ENCODE assay signal across 8 cellular contexts in genomic region chr17:18033442-18034099, GRCh38. TPM values are rescaled to one million over a fixed set of nuclear protein-coding genes. Genes with fewer than 3 reads are reported as not detected.
DNase-seq lines count a peak whose midpoint lies in the region; ATAC-seq, FAIRE-seq and TF ChIP-seq lines count a peak whose summit lies in the region.

No MANE protein-coding gene starts in this region.

- no peak overlapping the region for H2BK120ac ChIP-seq in H1 (replicated peaks; ENCODE audit: low read depth, low read length)
- no peak overlapping the region for H2BK120ac ChIP-seq in mesenchymal stem cell (ENCODE audit: low read depth, low read length)

- H3K27ac ChIP-seq in VCaP (no peak overlapping the region), H1 (ENCODE audit: low read depth, low read length) (no peak overlapping the region), mesenchymal stem cell (ENCODE audit: low read length, poor library complexity, severe bottlenecking) (no peak overlapping the region), thoracic aorta (no peak overlapping the region)

- H3K23ac ChIP-seq in H1 (ENCODE audit: insufficient read length) (no peak overlapping the region), mesenchymal stem cell (ENCODE audit: low read length in 2 of 2) (no peak overlapping the region)

- no peak for TF ChIP-seq POLR2A in H1 (IDR thresholded peaks at IDR 0.05; ENCODE audit: control extremely low read depth in 1 of 2, low read depth in 2 of 2, low read length in 2 of 2)

- H3K79me2 ChIP-seq in H1 (ENCODE audit: control insufficient read depth in 1 of 2, insufficient read depth in 2 of 2, low read length in 2 of 2): peaks cover 0 to 9% of the 10 kb centered on the region in 2 experiments; a peak in 1 of 4 replicates

- no peak overlapping the region for H3K14ac ChIP-seq in H1 (ENCODE audit: insufficient read length)
- H3K14ac ChIP-seq in mesenchymal stem cell (ENCODE audit: low read length in 2 of 2): no peak overlapping the region

- H3K4me1 ChIP-seq in H1 (replicated peaks in 1 of 4; ENCODE audit: control insufficient read depth in 3 of 4, insufficient read depth in 4 of 4, low read length in 3 of 4) (peaks cover 0 to 3% (median 0%) of the 10 kb centered on the region in 4 experiments; a peak in 2 of 7 replicates), mesenchymal stem cell (ENCODE audit: control insufficient read depth, insufficient read depth, low read depth, low read length) (peaks cover 8% of the 10 kb centered on the region), thoracic aorta (ENCODE audit: control insufficient read depth in 1 of 2, low read depth in 2 of 2) (peaks cover 8 to 16% of the 10 kb centered on the region in 2 donors)

- H3K4me2 ChIP-seq in H1 (ENCODE audit: insufficient read depth in 1 of 2, low read depth in 2 of 2, low read length in 2 of 2): no peak overlapping the region
- no peak overlapping the region for H3K4me2 ChIP-seq in mesenchymal stem cell (ENCODE audit: low read length, poor library complexity, severe bottlenecking)

- H3K23me2 ChIP-seq in H1 (ENCODE audit: low read depth, low read length): peaks cover 2% of the 10 kb centered on the region; the same call in 1 of the 2 replicates

- peaks cover 0 to 3% of the 10 kb centered on the region in 2 experiments for H4K20me1 ChIP-seq in H1 (replicated peaks in 1 of 2; ENCODE audit: control insufficient read depth in 1 of 2, insufficient read depth in 2 of 2, low read length in 2 of 2)

- H4K8ac ChIP-seq in H1 (ENCODE audit: extremely low read depth, insufficient read depth, low read length) (no peak overlapping the region), mesenchymal stem cell (ENCODE audit: low read length) (no peak overlapping the region)

- DNase-seq in AG10803 (ENCODE audit: low read depth) (peak; percentile 87), NCI-H226 (peak; percentile 63), H1 (ENCODE audit: low read depth in 1 of 2, low spot score in 2 of 2) (peak in 1 of 2 experiments; percentile 13), mesenchymal stem cell (peak; percentile 88), thoracic aorta (ENCODE audit: low spot score) (no peak)

- no peak for TF ChIP-seq EP300 in H1 (IDR thresholded peaks at IDR 0.05; ENCODE audit: borderline replicate concordance in 1 of 2, low read depth in 2 of 2, low read length in 2 of 2)

- H4K5ac ChIP-seq in H1 (ENCODE audit: insufficient read length, low read depth, low read length): no peak overlapping the region

- H3K36me3 ChIP-seq in H1 (ENCODE audit: control insufficient read depth in 2 of 4, insufficient read depth in 4 of 4, low read length in 3 of 4) (no peaks in the 10 kb centered on the region), mesenchymal stem cell (ENCODE audit: control insufficient read depth in 1 of 2, insufficient read depth in 2 of 2, low read depth in 1 of 2, low read length in 2 of 2) (no peaks in the 10 kb centered on the region), thoracic aorta (no peaks in the 10 kb centered on the region)

- H3K56ac ChIP-seq in H1 (replicated peaks; ENCODE audit: insufficient read length, low read depth, low read length): no peak overlapping the region

- no peaks in the 10 kb centered on the region for H3K27me3 ChIP-seq in H1 (replicated peaks in 1 of 4; ENCODE audit: control insufficient read depth in 3 of 4, extremely low read depth in 1 of 4, insufficient read depth in 3 of 4, low read length in 3 of 4)
- H3K27me3 ChIP-seq in mesenchymal stem cell (ENCODE audit: control insufficient read depth in 1 of 2, insufficient read depth in 1 of 2, low read length in 2 of 2): no peaks in the 10 kb centered on the region
- no peaks in the 10 kb centered on the region for H3K27me3 ChIP-seq in thoracic aorta (replicated peaks; ENCODE audit: insufficient read depth)

- H3K18ac ChIP-seq in H1 (ENCODE audit: extremely low read depth, low read length) (no peak overlapping the region), mesenchymal stem cell (ENCODE audit: low read depth in 1 of 2, low read length in 2 of 2) (no peak overlapping the region)

- H3K9me3 ChIP-seq in H1 (ENCODE audit: insufficient read depth in 2 of 2, low read depth in 1 of 2, low read length in 1 of 2) (no peaks in the 10 kb centered on the region), mesenchymal stem cell (ENCODE audit: control insufficient read depth, low read length) (no peaks in the 10 kb centered on the region), thoracic aorta (no peaks in the 10 kb centered on the region)

- TF ChIP-seq RAD21 in H1 (IDR thresholded peaks at IDR 0.05 in 1 of 2, conservative IDR thresholded peaks at IDR 0.05 in 1 of 2; ENCODE audit: low read depth in 2 of 2, low read length in 2 of 2): peak; percentile 88

- H4K91ac ChIP-seq in H1 (replicated peaks; ENCODE audit: insufficient read length, low read length): no peak overlapping the region
- H4K91ac ChIP-seq in mesenchymal stem cell (ENCODE audit: low read length): no peak overlapping the region

- TF ChIP-seq CTCF in AG10803 (conservative IDR thresholded peaks at IDR 0.05; ENCODE audit: low read length) (peak; percentile 66), VCaP (conservative IDR thresholded peaks at IDR 0.05) (peak; percentile 75), H1 (IDR thresholded peaks at IDR 0.05; ENCODE audit: control extremely low read depth in 1 of 3, insufficient read depth in 1 of 3, low read depth in 1 of 3, low read length in 3 of 3) (peak in 2 of 3 experiments; percentile 60 to 69; a peak in 3 of 4 replicates), thoracic aorta (IDR thresholded peaks at IDR 0.05) (peak; percentile 52)

- H2BK5ac ChIP-seq in H1 (ENCODE audit: low read depth, low read length) (no peak overlapping the region), mesenchymal stem cell (ENCODE audit: low read depth, low read length, poor library complexity, severe bottlenecking) (no peak overlapping the region)

- FAIRE-seq in H1 (lab: Jason Lieb, UNC): peak; percentile 81

- ATAC-seq in GM18517 (IDR thresholded peaks at IDR 0.05; ENCODE audit: unreplicated experiment) (peak; percentile 66), HG03159 (IDR thresholded peaks at IDR 0.05; ENCODE audit: unreplicated experiment) (peak; percentile 65), thoracic aorta (ENCODE audit: insufficient number of reproducible peaks, low FRiP score, low read depth) (peak; percentile 53)

- H3K4ac ChIP-seq in H1 (replicated peaks; ENCODE audit: insufficient read length, low read depth, low read length) (no peak overlapping the region), mesenchymal stem cell (ENCODE audit: low read depth in 1 of 2, low read length in 2 of 2) (no peak overlapping the region)

- H2BK12ac ChIP-seq in H1 (ENCODE audit: low read depth, low read length): no peak overlapping the region
- no peak overlapping the region for H2BK12ac ChIP-seq in mesenchymal stem cell (ENCODE audit: low read length in 2 of 2)

- H2AK5ac ChIP-seq in H1 (ENCODE audit: low read depth, low read length): no peak overlapping the region
- no peak overlapping the region for H2AK5ac ChIP-seq in mesenchymal stem cell (ENCODE audit: low read length, severe bottlenecking)

- H2BK20ac ChIP-seq in H1 (ENCODE audit: low read length): no peak overlapping the region

- WGBS in H1 (ENCODE audit: extremely low coverage in 1 of 2, insufficient coverage in 1 of 2, insufficient read length in 1 of 2, insufficient replicate concordance in 2 of 2, low coverage in 1 of 2, low lambda C conversion rate in 2 of 2, missing lambda C conversion rate in 1 of 2), 2 experiments: 45% methylated on average over 5 of the region's 5 CpGs; no CpG with 5 or more reads in 1 of the 2 experiments
- 24% methylated on average over 5 of the region's 5 CpGs for WGBS in mesenchymal stem cell

- CTCF ChIA-PET in H1 (lab: Charles Lee; ENCODE audit: partially characterized antibody): interaction anchor here (0.8 to 4.4 kb wide), 31 partner anchors 8 to 302 kb away, joined by 3 to 40 read pairs (median 4); no protein-coding TSS in a partner anchor

- POLR2A ChIA-PET in H1 (lab: Charles Lee; ENCODE audit: partially characterized antibody): interaction anchor here (0.6 kb wide), 1 partner anchor 19 kb away, joined by 3 read pairs; no protein-coding TSS in a partner anchor

- peaks cover 5% of the 10 kb centered on the region for H3K79me1 ChIP-seq in H1 (ENCODE audit: low read depth, low read length)
- H3K79me1 ChIP-seq in mesenchymal stem cell (replicated peaks; ENCODE audit: low read length, poor library complexity, severe bottlenecking): peaks cover 33% of the 10 kb centered on the region

- no peak overlapping the region for H2AFZ ChIP-seq in H1 (ENCODE audit: low read length)
- no peak overlapping the region for H2AFZ ChIP-seq in mesenchymal stem cell (ENCODE audit: low read depth, low read length)

- H3K4me3 ChIP-seq in AG10803 (ENCODE audit: low read length) (no peak overlapping the region), H1 (ENCODE audit: extremely low read depth in 1 of 4, insufficient read depth in 2 of 4, low read depth in 3 of 4, low read length in 4 of 4) (no peak overlapping the region), mesenchymal stem cell (ENCODE audit: insufficient read depth in 1 of 2, low read depth in 1 of 2, low read length in 2 of 2) (no peak overlapping the region), thoracic aorta (no peak overlapping the region)

- no peak overlapping the region for H2BK15ac ChIP-seq in H1 (ENCODE audit: low read length)
- H2BK15ac ChIP-seq in mesenchymal stem cell (ENCODE audit: low read depth, poor library complexity, severe bottlenecking): no peak overlapping the region

- H3K9ac ChIP-seq in H1 (replicated peaks in 1 of 4; ENCODE audit: extremely low read depth in 1 of 4, low read depth in 3 of 4, low read length in 3 of 4): no peak overlapping the region
- H3K9ac ChIP-seq in mesenchymal stem cell (ENCODE audit: low read length): no peak overlapping the region

RNA-seq across cellular contexts. Expression of gene ATPAF2, which starts 5.4 kb away (rescaled TPM):
- total RNA-seq in H1 (2021; fragmentation: NEBNext Ultra II Directional; extraction: Animal tissue kit (Norgen Biotek cat#: 25700)): 22.9 and 23.3 TPM in 2 replicates
- 19.6 and 28.3 TPM in 2 replicates for polyA plus RNA-seq in H1 (2011; rRNA removed)
- polyA plus RNA-seq in H1 (2011; cell fraction: cytosol; rRNA removed): 19.4 TPM
- 37.4 TPM for polyA plus RNA-seq in H1 (2011; cell fraction: nucleus; rRNA removed)
- 11.7 to 18.7 TPM (median 17.3 TPM) in 4 replicates for polyA plus RNA-seq in H1 (2012, experiment 1 of 2)
- polyA plus RNA-seq in H1 (2012, experiment 2 of 2): 40.0 TPM
- 13.9 TPM for polyA plus RNA-seq in H1 (2013, experiment 1 of 2)
- polyA plus RNA-seq in H1 (2013, experiment 2 of 2): 14.8 TPM
- 19.0 and 20.4 TPM in 2 replicates for polyA minus RNA-seq in H1 (2011; rRNA and poly(A)+ RNA removed)
- 14.2 TPM for polyA minus RNA-seq in H1 (2011; cell fraction: cytosol; rRNA and poly(A)+ RNA removed)
- polyA minus RNA-seq in H1 (2011; cell fraction: nucleus; rRNA and poly(A)+ RNA removed): 18.3 TPM
- polyA plus RNA-seq in mesenchymal stem cell (2013, experiment 1 of 2): 13.9 TPM
- 12.1 TPM for polyA plus RNA-seq in mesenchymal stem cell (2013, experiment 2 of 2)
- total RNA-seq in thoracic aorta: 10 to 100 TPM; 11.8 to 19.0 TPM

RNA-seq across cellular contexts. Expression of gene GID4, which starts 5.6 kb away (rescaled TPM):
- total RNA-seq in H1 (2021; fragmentation: NEBNext Ultra II Directional; extraction: Animal tissue kit (Norgen Biotek cat#: 25700)): 15.0 and 15.2 TPM in 2 replicates
- 5.4 and 5.6 TPM in 2 replicates for polyA plus RNA-seq in H1 (2011; rRNA removed)
- polyA plus RNA-seq in H1 (2011; cell fraction: cytosol; rRNA removed): 6.2 TPM
- polyA plus RNA-seq in H1 (2011; cell fraction: nucleus; rRNA removed): 6.3 TPM
- polyA plus RNA-seq in H1 (2012, experiment 1 of 2): 7.2 to 9.3 TPM (median 8.4 TPM) in 4 replicates
- 4.6 TPM for polyA plus RNA-seq in H1 (2012, experiment 2 of 2)
- polyA plus RNA-seq in H1 (2013, experiment 1 of 2): 5.7 TPM
- polyA plus RNA-seq in H1 (2013, experiment 2 of 2): 6.2 TPM
- polyA minus RNA-seq in H1 (2011; rRNA and poly(A)+ RNA removed): 15.1 and 24.7 TPM in 2 replicates
- polyA minus RNA-seq in H1 (2011; cell fraction: cytosol; rRNA and poly(A)+ RNA removed): 9.4 TPM
- polyA minus RNA-seq in H1 (2011; cell fraction: nucleus; rRNA and poly(A)+ RNA removed): 13.3 TPM
- polyA plus RNA-seq in mesenchymal stem cell (2013, experiment 1 of 2): 7.1 TPM
- 7.2 TPM for polyA plus RNA-seq in mesenchymal stem cell (2013, experiment 2 of 2)
- 10 to 100 TPM; 13.5 to 16.4 TPM for total RNA-seq in thoracic aorta

RNA-seq across cellular contexts. Expression of gene DRG2, which starts 54.2 kb away (rescaled TPM):
- total RNA-seq in H1 (2021; fragmentation: NEBNext Ultra II Directional; extraction: Animal tissue kit (Norgen Biotek cat#: 25700)): 44.6 and 50.1 TPM in 2 replicates
- 47.8 and 57.5 TPM in 2 replicates for polyA plus RNA-seq in H1 (2011; rRNA removed)
- 53.2 TPM for polyA plus RNA-seq in H1 (2011; cell fraction: cytosol; rRNA removed)
- 84.6 TPM for polyA plus RNA-seq in H1 (2011; cell fraction: nucleus; rRNA removed)
- 45.5 to 54.2 TPM (median 52.2 TPM) in 4 replicates for polyA plus RNA-seq in H1 (2012, experiment 1 of 2)
- 67.7 TPM for polyA plus RNA-seq in H1 (2012, experiment 2 of 2)
- 29.2 TPM for polyA plus RNA-seq in H1 (2013, experiment 1 of 2)
- polyA plus RNA-seq in H1 (2013, experiment 2 of 2): 27.1 TPM
- polyA minus RNA-seq in H1 (2011; rRNA and poly(A)+ RNA removed): 45.4 and 60.9 TPM in 2 replicates
- polyA minus RNA-seq in H1 (2011; cell fraction: cytosol; rRNA and poly(A)+ RNA removed): 29.4 TPM
- 70.4 TPM for polyA minus RNA-seq in H1 (2011; cell fraction: nucleus; rRNA and poly(A)+ RNA removed)
- polyA plus RNA-seq in mesenchymal stem cell (2013, experiment 1 of 2): 25.6 TPM
- 26.0 TPM for polyA plus RNA-seq in mesenchymal stem cell (2013, experiment 2 of 2)
- 10 to 100 TPM; 42.3 to 55.6 TPM for total RNA-seq in thoracic aorta
